ENCODE assay signal across 32 cellular contexts in genomic region chr11:5940748-5941147, GRCh38. TPM values are rescaled to one million over a fixed set of nuclear protein-coding genes. Genes with fewer than 3 reads are reported as not detected.
"Had no signal": no experiment of that assay in that cellular context is flagged by ENCODE, and none has a peak within 500 bp of the region (broad histone marks: within the 10 kb centered on the region; RNA-seq: fewer than 3 reads in every experiment).

No MANE protein-coding gene starts in this region.

- H3K9me3 ChIP-seq: testis, thoracic aorta, thyroid gland, transverse colon, upper lobe of right lung, uterus, vagina had no signal

- H3K36me3 ChIP-seq: stomach, suprapubic skin, thoracic aorta, thyroid gland, tibial artery, tibial nerve, transverse colon, upper lobe of left lung, upper lobe of right lung, uterus, vagina had no signal

- H3K27me3 ChIP-seq: stomach, suprapubic skin, testis, thyroid gland, tibial artery, tibial nerve, transverse colon, upper lobe of left lung, upper lobe of right lung, uterus, vagina had no signal

- H3K4me1 ChIP-seq: stomach, suprapubic skin, testis, thyroid gland, tibial artery, tibial nerve, transverse colon, upper lobe of left lung, upper lobe of right lung, uterus, vagina had no signal

- ATAC-seq: stimulated activated effector memory CD8-positive, alpha-beta T cell treated with anti-CD3 and anti-CD28 coated beads, Interleukin-12 subunit alpha, Interleukin-12 subunit beta, amount 100 ng/mL, for 72 hours; stimulated activated memory B cell treated with anti-CD40 and anti-IgM and Interleukin-4, amounts not matched to agents 10 μg/mL and 1 μg/mL and 100 μg/mL, for 72 hours; stimulated activated naive B cell treated with anti-CD40 and anti-IgM and Interleukin-4, amounts not matched to agents 10 μg/mL and 1 μg/mL and 100 μg/mL, for 72 hours; stimulated activated naive CD8-positive, alpha-beta T cell treated with anti-CD3 and anti-CD28 coated beads, Interleukin-15, amount 100 ng/mL, for 72 hours; stimulated activated naive CD8-positive, alpha-beta T cell treated with anti-CD3 and anti-CD28 coated beads, Interleukin-15, Interleukin-2, amounts not matched to agents 100 U/mL and 50 U/mL, for 24 hours; upper lobe of right lung had no signal

- DNase-seq: stimulated activated CD4-positive, alpha-beta T cell treated with anti-CD3 and anti-CD28 coated beads, Interleukin-2, amount 100 ng/mL, for 48 hours; stimulated activated CD4-positive, alpha-beta T cell treated with anti-CD3 and anti-CD28 coated beads, Interleukin-4, amount 100 ng/mL, for 1 hour; stimulated activated CD4-positive, alpha-beta T cell treated with anti-CD3 and anti-CD28 coated beads, Interleukin-4, amount 100 ng/mL, for 24 hours; stimulated activated CD4-positive, alpha-beta T cell treated with anti-CD3 and anti-CD28 coated beads, Interleukin-4, amount 100 ng/mL, for 4 hours; stimulated activated CD8-positive, alpha-beta memory T cell treated with anti-CD3 and anti-CD28 coated beads, Interleukin-4, amount 100 ng/mL, for 48 hours; stimulated activated naive B cell treated with anti-CD40 and anti-IgM and Interleukin-4, amounts not matched to agents 10 μg/mL and 1 μg/mL and 100 μg/mL, for 72 hours; stimulated activated naive CD4-positive, alpha-beta T cell; stimulated activated naive CD4-positive, alpha-beta T cell treated with Interleukin-2 at 50 U/mL for 16 hours; stimulated activated naive CD8-positive, alpha-beta T cell treated with anti-CD3 and anti-CD28 coated beads, Interleukin-15, amount 100 ng/mL, for 72 hours; stimulated activated naive CD8-positive, alpha-beta T cell treated with anti-CD3 and anti-CD28 coated beads, Interleukin-15, Interleukin-2, amounts not matched to agents 100 U/mL and 50 U/mL, for 24 hours; stomach; substantia nigra; testis; thyroid gland; tibial artery; transverse colon; trophoblast cell; upper lobe of left lung; upper lobe of right lung; uterus had no signal

- FAIRE-seq: urothelium cell line had no signal

- H3K4me3 ChIP-seq: stomach, suprapubic skin, testis, thoracic aorta, thyroid gland, tibial artery, tibial nerve, transverse colon, upper lobe of left lung, upper lobe of right lung, uterus, vagina had no signal

- H3K27ac ChIP-seq: stomach, suprapubic skin, testis, thoracic aorta, thyroid gland, tibial artery, tibial nerve, transverse colon, upper lobe of left lung, upper lobe of right lung, uterus, vagina had no signal

RNA-seq across cellular contexts. Expression of gene OR56A3, which starts 1.3 kb away (rescaled TPM):
- total RNA-seq: stomach, subcutaneous adipose tissue, suprapubic skin, temporal lobe, thoracic aorta, thyroid gland, tibial nerve, transverse colon, upper lobe of left lung, upper lobe of right lung, ureter, urinary bladder, uterus, vagina had no signal
- polyA plus RNA-seq: stomach, thymus, urinary bladder had no signal

RNA-seq across cellular contexts. Expression of gene OR56A5, which starts 27.5 kb away (rescaled TPM):
- total RNA-seq: stomach, subcutaneous adipose tissue, suprapubic skin, temporal lobe, testis, thoracic aorta, thyroid gland, tibial nerve, transverse colon, upper lobe of left lung, upper lobe of right lung, ureter, urinary bladder, uterus, vagina had no signal
- polyA plus RNA-seq: stomach, thymus, urinary bladder had no signal

RNA-seq across cellular contexts. Expression of gene OR52L1, which starts 46.0 kb away (rescaled TPM):
- total RNA-seq: stomach, subcutaneous adipose tissue, suprapubic skin, thoracic aorta, thyroid gland, tibial nerve, transverse colon, upper lobe of left lung, upper lobe of right lung, ureter, urinary bladder, uterus, vagina had no signal
- polyA plus RNA-seq: stomach, thymus, urinary bladder had no signal

RNA-seq across cellular contexts. Expression of gene OR52E5, which starts 47.7 kb away (rescaled TPM):
- total RNA-seq: stomach, subcutaneous adipose tissue, suprapubic skin, temporal lobe, testis, thoracic aorta, thyroid gland, tibial nerve, transverse colon, upper lobe of left lung, upper lobe of right lung, ureter, urinary bladder, uterus, vagina had no signal
- polyA plus RNA-seq: stomach, urinary bladder had no signal
